ENCODE assay signal across 8 cellular contexts in the genomic region with DNA sequence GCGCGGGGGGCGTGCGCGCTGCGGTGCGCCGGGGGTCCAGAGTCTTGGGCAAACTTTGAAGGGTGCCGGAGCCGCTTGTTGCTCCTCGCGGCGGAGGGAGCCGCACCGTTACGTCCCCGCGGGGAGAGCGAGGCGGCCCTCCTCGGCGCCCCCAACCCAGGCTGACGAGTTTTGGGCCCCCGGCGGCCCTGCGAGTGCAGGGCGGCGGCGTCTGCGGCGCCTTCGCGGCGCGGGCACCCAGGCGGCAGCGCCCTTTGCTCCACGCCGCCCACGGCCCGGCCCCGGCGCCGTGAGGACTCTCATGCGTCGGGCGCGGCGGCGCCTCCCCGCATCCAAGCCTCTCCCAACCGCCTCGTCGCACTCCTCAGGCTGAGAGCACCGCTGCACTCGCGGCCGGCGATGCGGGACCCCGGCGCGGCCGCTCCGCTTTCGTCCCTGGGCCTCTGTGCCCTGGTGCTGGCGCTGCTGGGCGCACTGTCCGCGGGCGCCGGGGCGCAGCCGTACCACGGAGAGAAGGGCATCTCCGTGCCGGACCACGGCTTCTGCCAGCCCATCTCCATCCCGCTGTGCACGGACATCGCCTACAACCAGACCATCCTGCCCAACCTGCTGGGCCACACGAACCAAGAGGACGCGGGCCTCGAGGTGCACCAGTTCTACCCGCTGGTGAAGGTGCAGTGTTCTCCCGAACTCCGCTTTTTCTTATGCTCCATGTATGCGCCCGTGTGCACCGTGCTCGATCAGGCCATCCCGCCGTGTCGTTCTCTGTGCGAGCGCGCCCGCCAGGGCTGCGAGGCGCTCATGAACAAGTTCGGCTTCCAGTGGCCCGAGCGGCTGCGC. TPM values are rescaled to one million over a fixed set of nuclear protein-coding genes. Genes with fewer than 3 reads are reported as not detected.
DNase-seq lines count a peak whose midpoint lies in the region; ATAC-seq and TF ChIP-seq lines count a peak whose summit lies in the region.

No MANE protein-coding gene starts in this region.

- peak; percentile 16 for ATAC-seq in GM21723 (IDR thresholded peaks at IDR 0.05; ENCODE audit: unreplicated experiment)

- TF ChIP-seq CTCF in LNCaP clone FGC (IDR thresholded peaks at IDR 0.05; ENCODE audit: control insufficient read depth, extremely low read depth, insufficient read depth) (no peak), neural crest cell (conservative IDR thresholded peaks at IDR 0.05) (no peak)

- DNase-seq in DMS79 treated with DMSO at 0.1 percent for 48 hours (lab: John Stamatoyannopoulos, UW) (peak; percentile 29), LNCaP clone FGC (ENCODE audit: low read depth) (no peak), fibroblast of gingiva (ENCODE audit: low read depth) (peak; percentile 45), neural crest cell (ENCODE audit: low read depth, low spot score) (peak; percentile 30), NCI-H1930 (lab: John Stamatoyannopoulos, UW) (no peak), SW480 (ENCODE audit: low spot score) (no peak)
- peak; percentile 34 for DNase-seq in activated CD8-positive, alpha-beta memory T cell treated with anti-CD3 and anti-CD28 coated beads, Interleukin-2, amount 50 U/mL, for 4 hours

- H3K36me3 Mint-ChIP-seq in neural crest cell (ENCODE audit: low read depth) = peaks cover 2% of the 10 kb centered on the region

- peaks cover 31% of the 10 kb centered on the region for H3K4me1 Mint-ChIP-seq in neural crest cell

- peak overlapping the region; percentile 86 for H3K4me3 Mint-ChIP-seq in neural crest cell

- no peaks in the 10 kb centered on the region for H3K9me3 Mint-ChIP-seq in neural crest cell

- H3K27ac Mint-ChIP-seq in neural crest cell (ENCODE audit: unreplicated experiment) = no peak overlapping the region

- peaks cover 4% of the 10 kb centered on the region for H3K27me3 Mint-ChIP-seq in neural crest cell (ENCODE audit: low read depth)

- H3K4me3 ChIP-seq in LNCaP clone FGC (ENCODE audit: low read depth, low read length) = peak overlapping the region; percentile 56

RNA-seq across cellular contexts. Expression of gene FZD7, which starts 0.8 kb away (rescaled TPM):
- total RNA-seq in neural crest cell = 89.1 and 91.0 TPM in 2 replicates

RNA-seq across cellular contexts. Expression of gene KIAA2012, which starts 38.6 kb away (rescaled TPM):
- total RNA-seq in neural crest cell = 0.07 and 0.34 TPM in 2 replicates

Comparison
In these comparisons a context has a peak if more than half of its experiments do, and no peak if none do; other contexts are left out.
1. DNase-seq: peak in DMS79 treated with DMSO at 0.1 percent for 48 hours (single experiment), activated CD8-positive, alpha-beta memory T cell treated with anti-CD3 and anti-CD28 coated beads, Interleukin-2, amount 50 U/mL, for 4 hours (single experiment), fibroblast of gingiva (single experiment) and neural crest cell (single experiment); none in LNCaP clone FGC (single experiment), NCI-H1930 (0 of 2) and SW480 (single experiment).